In the genomic region with DNA sequence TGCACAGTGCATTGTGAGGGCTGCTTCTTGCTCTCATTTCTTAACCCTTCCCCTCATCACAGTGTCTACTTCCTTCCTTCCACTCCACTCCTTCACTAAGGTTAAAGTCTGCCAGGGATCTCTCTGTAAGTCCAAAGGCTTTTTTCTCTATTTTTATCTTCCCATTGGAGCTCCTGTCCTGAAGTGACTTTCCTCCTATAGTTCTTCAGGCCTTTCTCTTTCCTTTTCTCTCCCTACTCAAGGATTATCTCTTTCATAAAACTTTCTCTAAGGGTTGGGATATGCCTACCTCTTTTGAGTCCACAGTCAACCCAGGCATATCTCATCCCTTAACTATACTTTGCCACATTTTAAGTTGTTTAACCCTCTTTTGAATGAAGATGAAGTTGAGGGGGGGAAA, we compare ENCODE assay signal across 17 cellular contexts. TPM values are rescaled to one million over a fixed set of nuclear protein-coding genes. Genes with fewer than 3 reads are reported as not detected.
DNase-seq lines count a peak whose midpoint lies in the region; ATAC-seq and TF ChIP-seq lines count a peak whose summit lies in the region.
"Had no signal": no experiment of that assay in that cellular context is flagged by ENCODE, and none has a peak within 500 bp of the region (broad histone marks: within the 10 kb centered on the region; RNA-seq: fewer than 3 reads in every experiment).

No MANE protein-coding gene starts in this region.

- H3K4ac ChIP-seq in mesenchymal stem cell (ENCODE audit: low read depth in 1 of 2, low read length in 2 of 2) = no peak overlapping the region

- no peak overlapping the region for H3K23ac ChIP-seq in mesenchymal stem cell (ENCODE audit: low read length in 2 of 2)

- no peak overlapping the region for H4K8ac ChIP-seq in mesenchymal stem cell (ENCODE audit: low read length)

- H3K9ac ChIP-seq in mesenchymal stem cell (ENCODE audit: low read length) = no peak overlapping the region
- H3K9ac ChIP-seq: GM23248 had no signal

- H3K27ac Mint-ChIP-seq in HFFc6 = peak overlapping the region; percentile 4; the same call in 1 of the 2 replicates
- H3K27ac Mint-ChIP-seq: CD4-positive, alpha-beta T cell had no signal

- no peak overlapping the region for H2BK12ac ChIP-seq in mesenchymal stem cell (ENCODE audit: low read length in 2 of 2)

- H3K18ac ChIP-seq in mesenchymal stem cell (ENCODE audit: low read depth in 1 of 2, low read length in 2 of 2) = no peak overlapping the region

- H2AFZ ChIP-seq in mesenchymal stem cell (ENCODE audit: low read depth, low read length) = no peak overlapping the region
- H2AFZ ChIP-seq: GM23248 had no signal

- H3K9me3 Mint-ChIP-seq in HFFc6 = peaks cover 21% of the 10 kb centered on the region
- H3K9me3 Mint-ChIP-seq: CD4-positive, alpha-beta T cell had no signal

- H2BK120ac ChIP-seq in mesenchymal stem cell (ENCODE audit: low read depth, low read length) = no peak overlapping the region

- peaks cover 4% of the 10 kb centered on the region for H3K27me3 Mint-ChIP-seq in HFFc6 (ENCODE audit: insufficient read depth)
- H3K27me3 Mint-ChIP-seq: CD4-positive, alpha-beta T cell had no signal

- peaks cover 17% of the 10 kb centered on the region for H3K9me3 ChIP-seq in mesenchymal stem cell (ENCODE audit: control insufficient read depth, low read length)
- H3K9me3 ChIP-seq: Caco-2, HAP-1 had no signal

- ATAC-seq in GM18505 (IDR thresholded peaks at IDR 0.05; ENCODE audit: unreplicated experiment) = no peak
- ATAC-seq: K562 had no signal

- H3K4me1 ChIP-seq in mesenchymal stem cell (ENCODE audit: control insufficient read depth, insufficient read depth, low read depth, low read length) = no peaks in the 10 kb centered on the region
- H3K4me1 ChIP-seq: Caco-2, HAP-1 had no signal

- H3K36me3 ChIP-seq in mesenchymal stem cell (ENCODE audit: control insufficient read depth in 1 of 2, insufficient read depth in 2 of 2, low read depth in 1 of 2, low read length in 2 of 2) = no peaks in the 10 kb centered on the region
- H3K36me3 ChIP-seq: HAP-1 had no signal

- no peak overlapping the region for H2BK5ac ChIP-seq in mesenchymal stem cell (ENCODE audit: low read depth, low read length, poor library complexity, severe bottlenecking)

- DNase-seq in HFFc6 (no peak), amniotic epithelial cell (ENCODE audit: low read depth) (peak; percentile 11), mesenchymal stem cell (peak; percentile 12), NCI-H1417 treated with DMSO at 0.1 percent for 48 hours (lab: John Stamatoyannopoulos, UW) (no peak), DMS153 treated with DMSO at 0.1 percent for 48 hours (lab: John Stamatoyannopoulos, UW; ENCODE audit: unreplicated experiment) (no peak)
- no peak for DNase-seq in central memory CD4-positive, alpha-beta T cell
- DNase-seq: ACHN; Caco-2; CD4-positive, alpha-beta T cell; DMS79; GF-D8; GM23248 had no signal

- H3K36me3 Mint-ChIP-seq in HFFc6 (ENCODE audit: low read depth) = peaks cover 26% of the 10 kb centered on the region

- H2AK5ac ChIP-seq in mesenchymal stem cell (ENCODE audit: low read length, severe bottlenecking) = no peak overlapping the region

- H3K4me3 ChIP-seq in mesenchymal stem cell (ENCODE audit: insufficient read depth in 1 of 2, low read depth in 1 of 2, low read length in 2 of 2) = no peak overlapping the region
- H3K4me3 ChIP-seq: GM23248, HAP-1, K562 had no signal

- no peak overlapping the region for H3K4me3 Mint-ChIP-seq in HFFc6
- H3K4me3 Mint-ChIP-seq: CD4-positive, alpha-beta T cell had no signal

- H3K27me3 ChIP-seq in mesenchymal stem cell (ENCODE audit: control insufficient read depth in 1 of 2, insufficient read depth in 1 of 2, low read length in 2 of 2) = no peaks in the 10 kb centered on the region

- no peak overlapping the region for H2BK15ac ChIP-seq in mesenchymal stem cell (ENCODE audit: low read depth, poor library complexity, severe bottlenecking)

- no peak overlapping the region for H4K91ac ChIP-seq in mesenchymal stem cell (ENCODE audit: low read length)

- TF ChIP-seq CTCF in HFFc6 (IDR thresholded peaks at IDR 0.05) = no peak

- peaks cover 44% of the 10 kb centered on the region for H3K4me1 Mint-ChIP-seq in HFFc6 (ENCODE audit: low read depth)

- no peak for TF ChIP-seq POLR2A in GM18505 (IDR thresholded peaks at IDR 0.05; ENCODE audit: borderline replicate concordance, extremely low read depth, insufficient read depth, insufficient read length)

- H3K79me1 ChIP-seq in mesenchymal stem cell (replicated peaks; ENCODE audit: low read length, poor library complexity, severe bottlenecking) = peaks cover 9% of the 10 kb centered on the region

- H3K14ac ChIP-seq in mesenchymal stem cell (ENCODE audit: low read length in 2 of 2) = no peak overlapping the region

- no peak overlapping the region for H3K4me2 ChIP-seq in mesenchymal stem cell (ENCODE audit: low read length, poor library complexity, severe bottlenecking)

- no peak overlapping the region for H3K27ac ChIP-seq in mesenchymal stem cell (ENCODE audit: low read length, poor library complexity, severe bottlenecking)
- H3K27ac ChIP-seq: C4-2B, GM23248, HL-60 had no signal

RNA-seq across cellular contexts. Expression of a gene that starts 4.0 kb away (rescaled TPM):
- 1 to 10 TPM; 9.0 to 9.6 (median 9.2) TPM for total RNA-seq in HFFc6 (2021; fragmentation: NEBNext Ultra II Directional; extraction: Animal tissue kit (Norgen Biotek cat#: 25700))
- 7.1 TPM for polyA plus RNA-seq in mesenchymal stem cell (2013, experiment 1 of 2)
- 7.1 TPM for polyA plus RNA-seq in mesenchymal stem cell (2013, experiment 2 of 2)

RNA-seq across cellular contexts. Expression of a gene that starts 4.3 kb away (rescaled TPM):
- 1 to 10 TPM in 5 of 6 experiments, under 1 TPM in 1; 0.99 to 2.0 (median 1.6) TPM for total RNA-seq in HFFc6 (2021; fragmentation: NEBNext Ultra II Directional; extraction: Animal tissue kit (Norgen Biotek cat#: 25700))
- polyA plus RNA-seq in mesenchymal stem cell (2013, experiment 1 of 2) = 2.0 TPM
- 2.5 TPM for polyA plus RNA-seq in mesenchymal stem cell (2013, experiment 2 of 2)

Comparison
In these comparisons a context has a peak if more than half of its experiments do, and no peak if none do; other contexts are left out.
1. DNase-seq: peak in amniotic epithelial cell (single experiment) and mesenchymal stem cell (single experiment); none in HFFc6 (single experiment), central memory CD4-positive, alpha-beta T cell (single experiment), NCI-H1417 treated with DMSO at 0.1 percent for 48 hours (single experiment) and DMS153 treated with DMSO at 0.1 percent for 48 hours (single experiment).